8 cellular contexts compared by ENCODE assay signal in the genomic region with DNA sequence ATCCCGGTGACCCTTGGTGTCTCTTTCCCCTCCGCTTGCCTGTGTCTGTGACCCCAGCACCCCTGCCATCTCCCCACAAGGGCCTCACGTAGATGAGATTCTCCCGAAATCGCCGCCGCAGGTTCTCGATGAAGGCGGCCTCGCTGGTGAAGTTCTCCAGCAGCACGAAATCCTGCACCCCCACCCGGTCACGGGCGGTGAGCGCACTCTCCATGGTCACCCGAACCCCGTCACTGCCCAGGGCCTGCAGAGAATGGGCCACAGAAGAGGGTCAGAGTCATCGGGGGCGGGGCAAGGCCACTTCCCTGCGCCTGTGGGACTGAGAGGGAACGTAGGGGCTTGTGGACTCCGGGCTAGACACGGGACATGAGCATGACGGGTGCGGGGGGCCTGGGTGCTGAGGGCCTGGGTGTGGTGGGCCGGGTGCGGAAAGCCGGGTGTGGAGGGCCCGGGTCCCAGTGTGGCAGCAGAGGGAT. TPM values are rescaled to one million over a fixed set of nuclear protein-coding genes. Genes with fewer than 3 reads are reported as not detected.
DNase-seq lines count a peak whose midpoint lies in the region; ATAC-seq and TF ChIP-seq lines count a peak whose summit lies in the region.

No MANE protein-coding gene starts in this region.

- DNase-seq in H9 = peak; percentile 62
- no peak for DNase-seq in mammary epithelial cell
- no peak for DNase-seq in naive thymus-derived CD8-positive, alpha-beta T cell
- DNase-seq in dorsolateral prefrontal cortex = no peak
- no peak for DNase-seq in DMS 273 treated with DMSO at 0.1 percent for 48 hours (lab: John Stamatoyannopoulos, UW)

- H3K79me2 ChIP-seq in H9 (ENCODE audit: insufficient read depth, low read length) (no peaks in the 10 kb centered on the region), mammary epithelial cell (ENCODE audit: insufficient read depth, low read length) (peaks cover 28% of the 10 kb centered on the region)

- in situ Hi-C loops in mammary epithelial cell (cut with MboI; ENCODE audit: low sequenced_read_pairs in 2 of 2) = no loop called here

- H3K36me3 Mint-ChIP-seq in H9 (ENCODE audit: insufficient read depth in 1 of 3, low read depth in 3 of 3) = peaks cover 2 to 46% (median 38%) of the 10 kb centered on the region in 3 experiments; a peak in 6 of 7 replicates
- no peaks in the 10 kb centered on the region for H3K36me3 Mint-ChIP-seq in naive thymus-derived CD8-positive, alpha-beta T cell

- no peak overlapping the region for H2BK15ac ChIP-seq in H9 (ENCODE audit: low read depth, low read length)

- peaks cover 4% of the 10 kb centered on the region; the same call in 1 of the 2 replicates for H3K27me3 Mint-ChIP-seq in H9 (ENCODE audit: low read depth)
- no peaks in the 10 kb centered on the region for H3K27me3 Mint-ChIP-seq in naive thymus-derived CD8-positive, alpha-beta T cell

- H3K23ac ChIP-seq in H9 (ENCODE audit: insufficient read length, low read depth, low read length) = no peak overlapping the region

- peaks cover 14% of the 10 kb centered on the region for H3K23me2 ChIP-seq in H9 (ENCODE audit: insufficient read length, low read depth, low read length, poor library complexity, severe bottlenecking)

- peaks cover 6% of the 10 kb centered on the region for H3K36me3 ChIP-seq in mammary epithelial cell (ENCODE audit: insufficient read depth, low read length)

- no peak overlapping the region for H4K8ac ChIP-seq in H9 (replicated peaks; ENCODE audit: insufficient read length, low read depth, low read length)

- H3K79me1 ChIP-seq in H9 (ENCODE audit: insufficient read depth, low read depth, low read length, poor library complexity, severe bottlenecking) = no peaks in the 10 kb centered on the region

- H3K27ac ChIP-seq in 22Rv1 (peak overlapping the region; percentile 96), H9 (ENCODE audit: insufficient read length, low read depth, low read length) (no peak overlapping the region), mammary epithelial cell (ENCODE audit: insufficient read depth, low read depth, low read length) (no peak overlapping the region), dorsolateral prefrontal cortex (peak overlapping the region in 1 of 59 donors; percentile 79)

- intact Hi-C loops in mammary epithelial cell (cut with micrococcal nuclease) (no loop called here), dorsolateral prefrontal cortex (cut with DNase I) (no loop called here)

- peaks cover 22 to 30% of the 10 kb centered on the region in 2 experiments for H3K4me1 Mint-ChIP-seq in H9
- peaks cover 7 to 27% (median 21%) of the 10 kb centered on the region in 4 donors for H3K4me1 Mint-ChIP-seq in naive thymus-derived CD8-positive, alpha-beta T cell

- H3K27me3 ChIP-seq in H9 (ENCODE audit: insufficient read depth, low read length) (no peaks in the 10 kb centered on the region), mammary epithelial cell (ENCODE audit: insufficient read depth, low read length) (no peaks in the 10 kb centered on the region), dorsolateral prefrontal cortex (no peaks in the 10 kb centered on the region)

- H2AFZ ChIP-seq in H9 (ENCODE audit: low read length) = no peak overlapping the region
- H2AFZ ChIP-seq in mammary epithelial cell (ENCODE audit: low read depth, low read length) = no peak overlapping the region

- WGBS in H9 (ENCODE audit: extremely low coverage, insufficient read length, low lambda C conversion rate) = no CpG with 5 or more reads among the region's 29 CpGs
- 90% methylated on average over 18 of the region's 29 CpGs for WGBS in mammary epithelial cell (ENCODE audit: low coverage, missing lambda C conversion rate)

- no peak overlapping the region for H2BK120ac ChIP-seq in H9 (ENCODE audit: low read depth, low read length, poor library complexity, severe bottlenecking)

- POLR2A ChIA-PET in naive thymus-derived CD8-positive, alpha-beta T cell (lab: Charles Lee) = interaction anchor here (0.7 kb wide), 2 partner anchors 24 to 28 kb away, joined by 3 read pairs; partner anchors contain the start of gene CRK

- H2BK12ac ChIP-seq in H9 (ENCODE audit: insufficient read length, low read depth, low read length) = no peak overlapping the region

- no peak overlapping the region for H3K56ac ChIP-seq in H9 (ENCODE audit: insufficient read length, low read depth, low read length)

- H3K18ac ChIP-seq in H9 (ENCODE audit: insufficient read length, low read depth, low read length) = no peak overlapping the region

- no peak overlapping the region for H2AK5ac ChIP-seq in H9 (ENCODE audit: insufficient read length, low read length)

- no peaks in the 10 kb centered on the region for H3K4me1 ChIP-seq in H9 (ENCODE audit: insufficient read depth, low read length)
- peaks cover 31% of the 10 kb centered on the region for H3K4me1 ChIP-seq in mammary epithelial cell (ENCODE audit: insufficient read depth, low read length)

- no TSS peak for BruUV-seq in mammary epithelial cell (replicated peaks; lab: Mats Ljungman, UMichigan)

- H3K4me3 ChIP-seq in mammary epithelial cell (replicated peaks in 1 of 3; ENCODE audit: insufficient read depth in 1 of 3, low read depth in 2 of 3, low read length in 3 of 3) (no peak overlapping the region), dorsolateral prefrontal cortex (no peak overlapping the region)

- H3K9me3 Mint-ChIP-seq in H9 = peaks cover 0 to 3% of the 10 kb centered on the region in 2 experiments; a peak in 2 of 5 replicates
- no peaks in the 10 kb centered on the region for H3K9me3 Mint-ChIP-seq in naive thymus-derived CD8-positive, alpha-beta T cell

- H4K5ac ChIP-seq in H9 (ENCODE audit: insufficient read length, low read depth, low read length) = no peak overlapping the region

- no peak overlapping the region for H3K4ac ChIP-seq in H9 (ENCODE audit: low read depth, low read length)

- H3K14ac ChIP-seq in H9 (ENCODE audit: insufficient read depth, low read length) = no peak overlapping the region; the same call in 1 of the 2 replicates

- no peak overlapping the region for H2BK20ac ChIP-seq in H9 (ENCODE audit: low read depth, low read length, poor library complexity, severe bottlenecking)

- H4K91ac ChIP-seq in H9 (ENCODE audit: insufficient read length, low read depth, low read length) = no peak overlapping the region

- no peak for ATAC-seq in naive thymus-derived CD8-positive, alpha-beta T cell
- ATAC-seq in HG03095 (IDR thresholded peaks at IDR 0.05; ENCODE audit: unreplicated experiment) = no peak
- no peak for ATAC-seq in HG03439 (IDR thresholded peaks at IDR 0.05; ENCODE audit: unreplicated experiment)

- dilution Hi-C loops in mammary epithelial cell (cut with HindIII; ENCODE audit: low sequenced_read_pairs) = no loop called here

- peak overlapping the region; percentile 76 to 77 for H3K4me3 Mint-ChIP-seq in H9
- H3K4me3 Mint-ChIP-seq in naive thymus-derived CD8-positive, alpha-beta T cell = peak overlapping the region in 8 of 10 donors; percentile 7 to 82 (median 70)

- H2BK5ac ChIP-seq in H9 (ENCODE audit: insufficient read length, low read length) = no peak overlapping the region

- H4K20me1 ChIP-seq in H9 (ENCODE audit: control insufficient read depth, insufficient read depth, insufficient read length) (no peaks in the 10 kb centered on the region), mammary epithelial cell (ENCODE audit: insufficient read depth, low read length) (no peaks in the 10 kb centered on the region)

- H3K9me3 ChIP-seq in H9 (ENCODE audit: control insufficient read depth, low read depth, low read length) (no peaks in the 10 kb centered on the region), mammary epithelial cell (replicated peaks; ENCODE audit: insufficient read depth, low read length) (no peaks in the 10 kb centered on the region)

- H3K9ac ChIP-seq in H9 (ENCODE audit: extremely low read depth, insufficient read length, low read length) = no peak overlapping the region
- H3K9ac ChIP-seq in mammary epithelial cell (ENCODE audit: insufficient read depth, low read length) = no peak overlapping the region

- H3K27ac Mint-ChIP-seq in H9 = peak overlapping the region in 1 of 3 experiments; percentile 74; a peak in 3 of 7 replicates
- H3K27ac Mint-ChIP-seq in naive thymus-derived CD8-positive, alpha-beta T cell = peak overlapping the region in 5 of 10 donors; percentile 21 to 81 (median 61)

- CTCF ChIA-PET in mammary epithelial cell (lab: Charles Lee; ENCODE audit: low non-redundant PET) = no interaction called here

- H3T11ph ChIP-seq in H9 (ENCODE audit: low read length) = no peak overlapping the region

- H3K4me2 ChIP-seq in H9 (ENCODE audit: insufficient read depth, insufficient read length, low read length) (no peak overlapping the region), mammary epithelial cell (ENCODE audit: insufficient read depth, low read depth, low read length) (peak overlapping the region; percentile 97)

- TF ChIP-seq CTCF in 22Rv1 (IDR thresholded peaks at IDR 0.05) = no peak
- TF ChIP-seq CTCF in H9 (conservative IDR thresholded peaks at IDR 0.05) = no peak
- no peak for TF ChIP-seq CTCF in mammary epithelial cell (conservative IDR thresholded peaks at IDR 0.05 in 1 of 2, IDR thresholded peaks at IDR 0.05 in 1 of 2; ENCODE audit: extremely low read depth in 1 of 2, insufficient read depth in 1 of 2, low read depth in 1 of 2, low read length in 2 of 2)
- TF ChIP-seq CTCF in dorsolateral prefrontal cortex (IDR thresholded peaks at IDR 0.05 in 54 of 56, conservative IDR thresholded peaks at IDR 0.05 in 2 of 56; ENCODE audit: low read depth in 1 of 56, partially characterized antibody in 56 of 56) = no peak

RNA-seq across cellular contexts. Expression of gene MYO1C, which starts 8.4 kb away (rescaled TPM):
- 86.5 and 87.4 TPM in 2 replicates for total RNA-seq in H9 (2021)
- total RNA-seq in mammary epithelial cell = 100 to 1,000 TPM; 192 to 214 TPM
- polyA plus RNA-seq in mammary epithelial cell = 98.8 TPM
- 179 TPM for polyA minus RNA-seq in mammary epithelial cell
- total RNA-seq in naive thymus-derived CD8-positive, alpha-beta T cell = 10 to 100 TPM; 15.4 to 18.0 TPM
- polyA plus RNA-seq in naive thymus-derived CD8-positive, alpha-beta T cell = 1 to 10 TPM; 1.3 to 1.5 (median 1.3) TPM
- 10 to 100 TPM; 13.8 to 50.6 (median 25.1) TPM for total RNA-seq in dorsolateral prefrontal cortex

RNA-seq across cellular contexts. Expression of gene CRK, which starts 28.1 kb away (rescaled TPM):
- total RNA-seq in H9 (2021) (58.9 and 60.5 TPM in 2 replicates), mammary epithelial cell (100 to 1,000 TPM in 1 of 2 donors, 10 to 100 TPM in 1; 71.4 to 127 TPM), dorsolateral prefrontal cortex (10 to 100 TPM; 37.2 to 62.1 (median 49.0) TPM)
- 72.6 TPM for polyA plus RNA-seq in mammary epithelial cell
- polyA minus RNA-seq in mammary epithelial cell = 68.3 TPM
- total RNA-seq in naive thymus-derived CD8-positive, alpha-beta T cell = 10 to 100 TPM; 22.0 to 27.6 TPM
- polyA plus RNA-seq in naive thymus-derived CD8-positive, alpha-beta T cell = 10 to 100 TPM; 18.8 to 24.8 (median 19.9) TPM

RNA-seq across cellular contexts. Expression of gene INPP5K, which starts 32.3 kb away (rescaled TPM):
- total RNA-seq in H9 (2021) (28.1 and 29.4 TPM in 2 replicates), mammary epithelial cell (10 to 100 TPM; 18.9 to 30.5 TPM), dorsolateral prefrontal cortex (10 to 100 TPM; 28.5 to 70.6 (median 43.8) TPM)
- 15.9 TPM for polyA plus RNA-seq in mammary epithelial cell
- polyA minus RNA-seq in mammary epithelial cell = 18.5 TPM
- 10 to 100 TPM; 92.3 to 93.8 TPM for total RNA-seq in naive thymus-derived CD8-positive, alpha-beta T cell
- 10 to 100 TPM; 62.0 to 75.4 (median 70.5) TPM for polyA plus RNA-seq in naive thymus-derived CD8-positive, alpha-beta T cell
